In genomic region chr14:89111232-89111631, GRCh38 we compare ENCODE assay signal across 1 cellular context.
DNase-seq lines count a peak whose midpoint lies in the region; FAIRE-seq and TF ChIP-seq lines count a peak whose summit lies in the region.
"Not testable (repeated sequence)": the region's sequence is repeated elsewhere in the genome, so short reads cannot be mapped to it uniquely, and the experiment has no call there.

No MANE protein-coding gene starts in this region.

- POLR2A ChIA-PET in H1 (lab: Charles Lee; ENCODE audit: partially characterized antibody), result not testable (repeated sequence)

- not testable (repeated sequence) for H3K18ac ChIP-seq in H1 (ENCODE audit: extremely low read depth, low read length)

- TF ChIP-seq CTCF in H1 (IDR thresholded peaks at IDR 0.05; ENCODE audit: control extremely low read depth in 1 of 3, insufficient read depth in 1 of 3, low read depth in 1 of 3, low read length in 3 of 3), result not testable (repeated sequence)

- CTCF ChIA-PET in H1 (lab: Charles Lee; ENCODE audit: partially characterized antibody), result interaction anchor here (0.6 to 1.4 kb wide), 3 partner anchors 75 to 771 kb away, joined by 3 read pairs; no protein-coding TSS in a partner anchor

- H3K79me1 ChIP-seq in H1 (ENCODE audit: low read depth, low read length), result not testable (repeated sequence)

- TF ChIP-seq EP300 in H1 (IDR thresholded peaks at IDR 0.05; ENCODE audit: borderline replicate concordance in 1 of 2, low read depth in 2 of 2, low read length in 2 of 2), result not testable (repeated sequence)

- H3K56ac ChIP-seq in H1 (replicated peaks; ENCODE audit: insufficient read length, low read depth, low read length), result not testable (repeated sequence)

- H3K4ac ChIP-seq in H1 (replicated peaks; ENCODE audit: insufficient read length, low read depth, low read length), result not testable (repeated sequence)

- not testable (repeated sequence) for H3K27ac ChIP-seq in H1 (ENCODE audit: low read depth, low read length)

- H4K8ac ChIP-seq in H1 (ENCODE audit: extremely low read depth, insufficient read depth, low read length), result not testable (repeated sequence)

- not testable (repeated sequence) for H3K14ac ChIP-seq in H1 (ENCODE audit: insufficient read length)

- H2AFZ ChIP-seq in H1 (ENCODE audit: low read length), result not testable (repeated sequence)

- not testable (repeated sequence) for DNase-seq in H1 (ENCODE audit: low read depth in 1 of 2, low spot score in 2 of 2)

- WGBS in H1 (ENCODE audit: extremely low coverage in 1 of 2, insufficient coverage in 1 of 2, insufficient read length in 1 of 2, insufficient replicate concordance in 2 of 2, low coverage in 1 of 2, low lambda C conversion rate in 2 of 2, missing lambda C conversion rate in 1 of 2), 2 experiments, result 99% methylated on average over 9 of the region's 13 CpGs; no CpG with 5 or more reads in 1 of the 2 experiments

- not testable (repeated sequence) for FAIRE-seq in H1 (lab: Jason Lieb, UNC)

- TF ChIP-seq RAD21 in H1 (IDR thresholded peaks at IDR 0.05 in 1 of 2, conservative IDR thresholded peaks at IDR 0.05 in 1 of 2; ENCODE audit: low read depth in 2 of 2, low read length in 2 of 2), result not testable (repeated sequence)

- H3K9ac ChIP-seq in H1 (replicated peaks in 1 of 4; ENCODE audit: extremely low read depth in 1 of 4, low read depth in 3 of 4, low read length in 3 of 4), result not testable (repeated sequence)

- H3K79me2 ChIP-seq in H1 (ENCODE audit: control insufficient read depth in 1 of 2, insufficient read depth in 2 of 2, low read length in 2 of 2), result not testable (repeated sequence)

- not testable (repeated sequence) for TF ChIP-seq POLR2A in H1 (IDR thresholded peaks at IDR 0.05; ENCODE audit: control extremely low read depth in 1 of 2, low read depth in 2 of 2, low read length in 2 of 2)

- not testable (repeated sequence) for H3K27me3 ChIP-seq in H1 (replicated peaks in 1 of 4; ENCODE audit: control insufficient read depth in 3 of 4, extremely low read depth in 1 of 4, insufficient read depth in 3 of 4, low read length in 3 of 4)

- H2BK12ac ChIP-seq in H1 (ENCODE audit: low read depth, low read length), result not testable (repeated sequence)

- not testable (repeated sequence) for H4K5ac ChIP-seq in H1 (ENCODE audit: insufficient read length, low read depth, low read length)

- H2BK15ac ChIP-seq in H1 (ENCODE audit: low read length), result not testable (repeated sequence)

- not testable (repeated sequence) for H2BK120ac ChIP-seq in H1 (replicated peaks; ENCODE audit: low read depth, low read length)

- H3K4me2 ChIP-seq in H1 (ENCODE audit: insufficient read depth in 1 of 2, low read depth in 2 of 2, low read length in 2 of 2), result not testable (repeated sequence)

- H3K36me3 ChIP-seq in H1 (ENCODE audit: control insufficient read depth in 2 of 4, insufficient read depth in 4 of 4, low read length in 3 of 4), result not testable (repeated sequence)

- not testable (repeated sequence) for H3K4me1 ChIP-seq in H1 (replicated peaks in 1 of 4; ENCODE audit: control insufficient read depth in 3 of 4, insufficient read depth in 4 of 4, low read length in 3 of 4)

- not testable (repeated sequence) for H3K9me3 ChIP-seq in H1 (ENCODE audit: insufficient read depth in 2 of 2, low read depth in 1 of 2, low read length in 1 of 2)

- H4K91ac ChIP-seq in H1 (replicated peaks; ENCODE audit: insufficient read length, low read length), result not testable (repeated sequence)

- not testable (repeated sequence) for H4K20me1 ChIP-seq in H1 (replicated peaks in 1 of 2; ENCODE audit: control insufficient read depth in 1 of 2, insufficient read depth in 2 of 2, low read length in 2 of 2)

- not testable (repeated sequence) for H2AK5ac ChIP-seq in H1 (ENCODE audit: low read depth, low read length)

- H2BK20ac ChIP-seq in H1 (ENCODE audit: low read length), result not testable (repeated sequence)

- not testable (repeated sequence) for H3K4me3 ChIP-seq in H1 (ENCODE audit: extremely low read depth in 1 of 4, insufficient read depth in 2 of 4, low read depth in 3 of 4, low read length in 4 of 4)

- not testable (repeated sequence) for H3K23me2 ChIP-seq in H1 (ENCODE audit: low read depth, low read length)

- H2BK5ac ChIP-seq in H1 (ENCODE audit: low read depth, low read length), result not testable (repeated sequence)

- H3K23ac ChIP-seq in H1 (ENCODE audit: insufficient read length), result not testable (repeated sequence)

TF ChIP-seq in H1, 55 proteins besides CTCF, POLR2A, EP300 and RAD21:
- peak; percentile 71 for TF ChIP-seq E2F6 (IDR thresholded peaks at IDR 0.05)
